1 cellular context compared by ENCODE assay signal in genomic region chr18:48872234-48873145, GRCh38.
TF ChIP-seq lines count a peak whose summit lies in the region.

No MANE protein-coding gene starts in this region.

TF ChIP-seq in H1, 55 proteins besides CTCF, POLR2A, EP300 and RAD21 (continued from another document):
- TF ChIP-seq CHD1 (IDR thresholded peaks at IDR 0.05; ENCODE audit: low read depth, low read length) (no peak), SUZ12 (IDR thresholded peaks at IDR 0.05; ENCODE audit: low read length) (no peak), SP2 (IDR thresholded peaks at IDR 0.05; ENCODE audit: low read length) (no peak), E2F6 (IDR thresholded peaks at IDR 0.05) (no peak), GABPA (IDR thresholded peaks at IDR 0.05; ENCODE audit: borderline replicate concordance, insufficient read depth, low read length) (no peak), USF2 (IDR thresholded peaks at IDR 0.05; ENCODE audit: low read length) (no peak), CHD7 (IDR thresholded peaks at IDR 0.05; ENCODE audit: insufficient replicate concordance, low read length) (no peak), JUN (IDR thresholded peaks at IDR 0.05; ENCODE audit: low read depth, low read length) (no peak), SIRT6 (IDR thresholded peaks at IDR 0.05; ENCODE audit: low read length) (no peak), SIN3A (conservative IDR thresholded peaks at IDR 0.05 in 1 of 2, IDR thresholded peaks at IDR 0.05 in 1 of 2; ENCODE audit: low read depth in 1 of 2, low read length in 2 of 2) (no peak), BRCA1 (IDR thresholded peaks at IDR 0.05; ENCODE audit: low read depth, low read length) (no peak)
